30 cellular contexts compared by ENCODE assay signal in the genomic region with DNA sequence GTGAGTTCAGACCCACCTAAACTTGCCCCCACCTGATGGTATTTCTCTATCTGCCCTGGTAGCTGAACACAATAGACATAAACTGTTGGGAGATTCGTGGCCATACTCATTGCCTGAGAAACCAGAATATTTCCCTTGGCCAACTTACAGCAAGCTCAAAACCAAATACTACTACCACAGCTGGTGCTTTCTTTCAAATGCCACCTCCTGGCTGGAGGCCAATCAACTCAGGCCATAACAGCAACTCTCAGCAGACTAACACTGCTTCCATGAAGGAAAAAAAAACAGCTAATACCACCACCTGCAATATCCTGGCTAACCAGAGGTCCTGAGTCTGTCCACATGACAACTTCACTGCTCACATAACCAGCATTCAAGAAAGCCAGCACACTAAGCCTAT.
DNase-seq lines count a peak whose midpoint lies in the region; ATAC-seq, FAIRE-seq and TF ChIP-seq lines count a peak whose summit lies in the region.
"Had no signal": no experiment of that assay in that cellular context is flagged by ENCODE, and none has a peak within 500 bp of the region (broad histone marks: within the 10 kb centered on the region; RNA-seq: fewer than 3 reads in every experiment).

No MANE protein-coding gene starts in this region.

- H2AFZ ChIP-seq in OCI-LY1 (ENCODE audit: low read length) (no peak overlapping the region), HepG2 (ENCODE audit: low read length) (no peak overlapping the region)

- CTCF ChIA-PET in activated CD4-positive, alpha-beta T cell treated with anti-CD3 and anti-CD28 coated beads for 36 hours (lab: Charles Lee), result interaction anchor here (0.6 to 1.0 kb wide), 2 partner anchors 14 to 90 kb away, joined by 3 read pairs; no protein-coding TSS in a partner anchor
- CTCF ChIA-PET in HepG2 (lab: Yijun Ruan, JAX; ENCODE audit: low intra/inter-chr PET ratio, low total read pairs), result no interaction called here

- H3K4me1 ChIP-seq in OCI-LY1 (ENCODE audit: insufficient read depth, low read length, severe bottlenecking), result peaks cover 32% of the 10 kb centered on the region
- H3K4me1 ChIP-seq in ascending aorta, result no peaks in the 10 kb centered on the region
- H3K4me1 ChIP-seq in HepG2 (ENCODE audit: insufficient read depth, low read length), result no peaks in the 10 kb centered on the region
- H3K4me1 ChIP-seq: left lung, transverse colon had no signal

- no peaks in the 10 kb centered on the region for H3K9me3 Mint-ChIP-seq in activated CD4-positive, alpha-beta T cell treated with anti-CD3 and anti-CD28 coated beads, Interleukin-2, amount 10 ng/mL, durations not matched to agents 24 days and 14 days
- H3K9me3 Mint-ChIP-seq in activated CD4-positive, alpha-beta T cell treated with anti-CD3 and anti-CD28 coated beads for 36 hours (ENCODE audit: low read depth), result no peaks in the 10 kb centered on the region
- H3K9me3 Mint-ChIP-seq in brain, result peaks cover 5 to 30% (median 8%) of the 10 kb centered on the region in 5 experiments
- H3K9me3 Mint-ChIP-seq in activated T-cell treated with anti-CD3 and anti-CD28 coated beads, Interleukin-2, amount 50 U/mL, for 4 hours, result no peaks in the 10 kb centered on the region
- H3K9me3 Mint-ChIP-seq: activated naive CD8-positive, alpha-beta T cell treated with anti-CD3 and anti-CD28 coated beads, Interleukin-2, amount 50 U/mL, for 24 hours had no signal

- FAIRE-seq in HepG2 (lab: Jason Lieb, UNC), result no peak
- FAIRE-seq: colon, HTR-8/SVneo, islet of Langerhans, small intestine had no signal

- TF ChIP-seq EP300 in HepG2 (IDR thresholded peaks at IDR 0.05; ENCODE audit: low read depth in 2 of 2, low read length in 2 of 2) (no peak), HepG2 (CRISPR knock-in tag; IDR thresholded peaks at IDR 0.05; ENCODE audit: borderline replicate concordance) (no peak)

- no peak for ATAC-seq in activated CD4-positive, alpha-beta T cell treated with anti-CD3 and anti-CD28 coated beads for 36 hours
- ATAC-seq in activated T-cell treated with anti-CD3 and anti-CD28 coated beads, Interleukin-2, amount 50 U/mL, for 4 hours, result no peak
- ATAC-seq in HepG2, result no peak
- ATAC-seq: HCT116, left lung, SK-N-SH treated with all-trans-retinoic acid at 6 μM for 48 hours had no signal

- TF ChIP-seq RAD21 in HepG2 (CRISPR knock-in tag; IDR thresholded peaks at IDR 0.05), result no peak

- TF ChIP-seq POLR2A in HepG2 (IDR thresholded peaks at IDR 0.05; ENCODE audit: insufficient read depth in 1 of 2, low read depth in 2 of 2, low read length in 2 of 2), result no peak

- no peaks in the 10 kb centered on the region for H3K36me3 Mint-ChIP-seq in activated CD4-positive, alpha-beta T cell treated with anti-CD3 and anti-CD28 coated beads, Interleukin-2, amount 10 ng/mL, durations not matched to agents 24 days and 14 days (ENCODE audit: low read depth)
- no peaks in the 10 kb centered on the region for H3K36me3 Mint-ChIP-seq in activated CD4-positive, alpha-beta T cell treated with anti-CD3 and anti-CD28 coated beads for 36 hours (ENCODE audit: low read depth)
- H3K36me3 Mint-ChIP-seq in brain, result no peaks in the 10 kb centered on the region
- no peaks in the 10 kb centered on the region for H3K36me3 Mint-ChIP-seq in activated T-cell treated with anti-CD3 and anti-CD28 coated beads, Interleukin-2, amount 50 U/mL, for 4 hours (ENCODE audit: insufficient read depth)

- no peaks in the 10 kb centered on the region; the same call in 1 of the 2 replicates for H3K36me3 ChIP-seq in OCI-LY1 (ENCODE audit: insufficient read depth, low read length)
- no peaks in the 10 kb centered on the region for H3K36me3 ChIP-seq in WERI-Rb-1
- H3K36me3 ChIP-seq in ascending aorta, result no peaks in the 10 kb centered on the region
- H3K36me3 ChIP-seq in HepG2 (replicated peaks in 1 of 2; ENCODE audit: control insufficient read depth in 1 of 2, insufficient read depth in 2 of 2, low read length in 2 of 2), result no peaks in the 10 kb centered on the region
- H3K36me3 ChIP-seq: left lung, transverse colon had no signal

- POLR2A ChIA-PET in activated CD4-positive, alpha-beta T cell treated with anti-CD3 and anti-CD28 coated beads for 36 hours (lab: Charles Lee), result no interaction called here
- POLR2A ChIA-PET in HepG2 (lab: Yijun Ruan, JAX), result no interaction called here

- peak overlapping the region; percentile 34 for H3K4me2 ChIP-seq in OCI-LY1 (ENCODE audit: low read length)
- H3K4me2 ChIP-seq in HepG2 (ENCODE audit: low read depth, low read length), result no peak overlapping the region

- H3K79me2 ChIP-seq in OCI-LY1 (ENCODE audit: insufficient read depth, low read length) (no peaks in the 10 kb centered on the region), HepG2 (ENCODE audit: insufficient read depth, low read length) (no peaks in the 10 kb centered on the region)

- H3F3A ChIP-seq in OCI-LY1 (ENCODE audit: insufficient read depth, low read length), result no peaks in the 10 kb centered on the region

- TF ChIP-seq CTCF in OCI-LY1 (IDR thresholded peaks at IDR 0.05; ENCODE audit: low read length) (no peak), brain (conservative IDR thresholded peaks at IDR 0.05) (no peak), WERI-Rb-1 (IDR thresholded peaks at IDR 0.05; ENCODE audit: low read depth, low read length) (no peak), ascending aorta (IDR thresholded peaks at IDR 0.05) (no peak), HepG2 (CRISPR knock-in tag; IDR thresholded peaks at IDR 0.05) (no peak)

- no peak overlapping the region for H3K4me3 Mint-ChIP-seq in activated CD4-positive, alpha-beta T cell treated with anti-CD3 and anti-CD28 coated beads, Interleukin-2, amount 10 ng/mL, durations not matched to agents 24 days and 14 days
- H3K4me3 Mint-ChIP-seq in activated CD4-positive, alpha-beta T cell treated with anti-CD3 and anti-CD28 coated beads for 36 hours, result no peak overlapping the region
- no peak overlapping the region for H3K4me3 Mint-ChIP-seq in brain
- no peak overlapping the region for H3K4me3 Mint-ChIP-seq in activated T-cell treated with anti-CD3 and anti-CD28 coated beads, Interleukin-2, amount 50 U/mL, for 4 hours
- H3K4me3 Mint-ChIP-seq: activated naive CD8-positive, alpha-beta T cell treated with anti-CD3 and anti-CD28 coated beads, Interleukin-2, amount 50 U/mL, for 24 hours; naive B cell had no signal

- no peaks in the 10 kb centered on the region for H3K4me1 Mint-ChIP-seq in activated CD4-positive, alpha-beta T cell treated with anti-CD3 and anti-CD28 coated beads, Interleukin-2, amount 10 ng/mL, durations not matched to agents 24 days and 14 days
- H3K4me1 Mint-ChIP-seq in activated CD4-positive, alpha-beta T cell treated with anti-CD3 and anti-CD28 coated beads for 36 hours, result no peaks in the 10 kb centered on the region
- peaks cover 18% of the 10 kb centered on the region for H3K4me1 Mint-ChIP-seq in brain
- no peaks in the 10 kb centered on the region for H3K4me1 Mint-ChIP-seq in activated T-cell treated with anti-CD3 and anti-CD28 coated beads, Interleukin-2, amount 50 U/mL, for 4 hours (ENCODE audit: low read depth)
- H3K4me1 Mint-ChIP-seq: activated naive CD8-positive, alpha-beta T cell treated with anti-CD3 and anti-CD28 coated beads, Interleukin-2, amount 50 U/mL, for 24 hours; naive B cell had no signal

- H3K27ac ChIP-seq in OCI-LY1 (ENCODE audit: low read depth, low read length, poor library complexity, severe bottlenecking) (peak overlapping the region; percentile 89), WERI-Rb-1 (no peak overlapping the region), ascending aorta (no peak overlapping the region), HepG2 (ENCODE audit: extremely low read length, insufficient read depth, low read length) (no peak overlapping the region)
- H3K27ac ChIP-seq: left lung, RWPE1, transverse colon had no signal

- no peak overlapping the region for H3K27ac Mint-ChIP-seq in activated CD4-positive, alpha-beta T cell treated with anti-CD3 and anti-CD28 coated beads, Interleukin-2, amount 10 ng/mL, durations not matched to agents 24 days and 14 days
- H3K27ac Mint-ChIP-seq in activated CD4-positive, alpha-beta T cell treated with anti-CD3 and anti-CD28 coated beads for 36 hours, result no peak overlapping the region
- peak overlapping the region in 4 of 5 experiments; percentile 28 to 72 (median 46) for H3K27ac Mint-ChIP-seq in brain
- H3K27ac Mint-ChIP-seq: activated naive CD8-positive, alpha-beta T cell treated with anti-CD3 and anti-CD28 coated beads, Interleukin-2, amount 50 U/mL, for 24 hours; naive B cell had no signal

- intact Hi-C loops in activated CD4-positive, alpha-beta T cell treated with anti-CD3 and anti-CD28 coated beads, Interleukin-2, amount 10 ng/mL, durations not matched to agents 24 days and 14 days (cut with micrococcal nuclease), result no loop called here
- intact Hi-C loops in activated CD4-positive, alpha-beta T cell treated with anti-CD3 and anti-CD28 coated beads for 36 hours (cut with DNase I, micrococcal nuclease), result no loop called here
- intact Hi-C loops in ascending aorta (cut with DNase I), result no loop called here
- intact Hi-C loops in HepG2 (cut with micrococcal nuclease; ENCODE audit: unreplicated experiment), result no loop called here

- peak; percentile 17 for DNase-seq in activated CD4-positive, alpha-beta T cell treated with anti-CD3 and anti-CD28 coated beads, Interleukin-2, amount 10 ng/mL, durations not matched to agents 24 days and 14 days
- no peak for DNase-seq in activated CD4-positive, alpha-beta T cell treated with anti-CD3 and anti-CD28 coated beads for 36 hours
- no peak for DNase-seq in activated T-cell treated with anti-CD3 and anti-CD28 coated beads, Interleukin-2, amount 50 U/mL, for 4 hours
- DNase-seq in WERI-Rb-1, result no peak
- no peak for DNase-seq in ascending aorta (ENCODE audit: low spot score in 2 of 2)
- DNase-seq in HepG2 (ENCODE audit: low spot score), result no peak
- DNase-seq: activated gamma-delta T cell; activated naive CD8-positive, alpha-beta T cell treated with anti-CD3 and anti-CD28 coated beads, Interleukin-2, amount 50 U/mL, for 24 hours; activated T-cell treated with anti-CD3 and anti-CD28 coated beads for 4 hours; DND-41; effector CD4-positive, alpha-beta T cell; KBM-7; left lung; naive B cell; NCI-H1436 treated with DMSO at 0.1 percent for 48 hours; NCI-H2227 treated with DMSO at 0.1 percent for 48 hours; NCI-H774; small intestine; stimulated activated CD4-positive, alpha-beta T cell treated with anti-CD3 and anti-CD28 coated beads, Interleukin-1b, Interleukin-23, amount 100 ng/mL, for 48 hours; stimulated activated CD8-positive, alpha-beta memory T cell treated with anti-CD3 and anti-CD28 coated beads, Interleukin-4, amount 100 ng/mL, for 48 hours; T-helper 2 cell; transverse colon had no signal

- no peaks in the 10 kb centered on the region for H3K27me3 ChIP-seq in OCI-LY1 (ENCODE audit: insufficient read depth, low read length)
- no peaks in the 10 kb centered on the region for H3K27me3 ChIP-seq in WERI-Rb-1 (ENCODE audit: insufficient read depth, low read depth, severe bottlenecking)
- H3K27me3 ChIP-seq in ascending aorta, result no peaks in the 10 kb centered on the region
- no peaks in the 10 kb centered on the region for H3K27me3 ChIP-seq in HepG2 (ENCODE audit: control insufficient read depth in 1 of 2, insufficient read depth in 2 of 2, low read length in 2 of 2)
- H3K27me3 ChIP-seq: left lung, transverse colon had no signal

- H4K20me1 ChIP-seq in OCI-LY1 (ENCODE audit: insufficient read depth, low read length), result no peaks in the 10 kb centered on the region
- no peaks in the 10 kb centered on the region for H4K20me1 ChIP-seq in HepG2 (ENCODE audit: insufficient read depth, low read length)

- H3K4me3 ChIP-seq in OCI-LY1 (ENCODE audit: low read depth, low read length, poor library complexity, severe bottlenecking), result no peak overlapping the region
- H3K4me3 ChIP-seq in WERI-Rb-1 (ENCODE audit: low read depth, low read length), result no peak overlapping the region
- no peak overlapping the region for H3K4me3 ChIP-seq in ascending aorta
- H3K4me3 ChIP-seq in HepG2 (replicated peaks in 1 of 3; ENCODE audit: insufficient read depth in 1 of 3, low read depth in 2 of 3, low read length in 3 of 3), result no peak overlapping the region
- H3K4me3 ChIP-seq: left lung, transverse colon had no signal

- 0% methylated on average over 1 of the region's 1 CpG for WGBS in HepG2 (ENCODE audit: low lambda C conversion rate)

- H3K9ac ChIP-seq in OCI-LY1 (ENCODE audit: low read length), result peak overlapping the region; percentile 37; the same call in 1 of the 2 replicates
- no peak overlapping the region for H3K9ac ChIP-seq in HepG2 (ENCODE audit: insufficient read depth, low read depth, low read length)

- in situ Hi-C loops in HepG2 (cut with HindIII; ENCODE audit: extremely low pct_ligation_motif_present, low pct_unique_long_range_greater_than_20kb), result no loop called here

- no TSS peak for BruUV-seq in HepG2 (replicated peaks; lab: Mats Ljungman, UMichigan)

- no peaks in the 10 kb centered on the region for H3K9me2 ChIP-seq in OCI-LY1 (ENCODE audit: low read depth, low read length)

- no peaks in the 10 kb centered on the region for H3K27me3 Mint-ChIP-seq in activated CD4-positive, alpha-beta T cell treated with anti-CD3 and anti-CD28 coated beads, Interleukin-2, amount 10 ng/mL, durations not matched to agents 24 days and 14 days
- H3K27me3 Mint-ChIP-seq in activated CD4-positive, alpha-beta T cell treated with anti-CD3 and anti-CD28 coated beads for 36 hours, result no peaks in the 10 kb centered on the region
- H3K27me3 Mint-ChIP-seq in brain, result no peaks in the 10 kb centered on the region
- H3K27me3 Mint-ChIP-seq in activated T-cell treated with anti-CD3 and anti-CD28 coated beads, Interleukin-2, amount 50 U/mL, for 4 hours (ENCODE audit: low read depth), result no peaks in the 10 kb centered on the region

- H3K9me3 ChIP-seq in OCI-LY1 (ENCODE audit: low read length), result no peaks in the 10 kb centered on the region
- no peaks in the 10 kb centered on the region for H3K9me3 ChIP-seq in WERI-Rb-1 (ENCODE audit: severe bottlenecking)
- H3K9me3 ChIP-seq in ascending aorta, result no peaks in the 10 kb centered on the region
- no peaks in the 10 kb centered on the region for H3K9me3 ChIP-seq in HepG2 (ENCODE audit: low read length)
- H3K9me3 ChIP-seq: left lung, transverse colon had no signal

Comparison
In these comparisons a context has a peak if more than half of its experiments do, and no peak if none do; other contexts are left out.
1. H3K27ac Mint-ChIP-seq: peak in brain (4 of 5); none in activated CD4-positive, alpha-beta T cell treated with anti-CD3 and anti-CD28 coated beads, Interleukin-2, amount 10 ng/mL, durations not matched to agents 24 days and 14 days (single experiment) and activated CD4-positive, alpha-beta T cell treated with anti-CD3 and anti-CD28 coated beads for 36 hours (single experiment).